ENCODE assay signal across 19 cellular contexts in the genomic region with DNA sequence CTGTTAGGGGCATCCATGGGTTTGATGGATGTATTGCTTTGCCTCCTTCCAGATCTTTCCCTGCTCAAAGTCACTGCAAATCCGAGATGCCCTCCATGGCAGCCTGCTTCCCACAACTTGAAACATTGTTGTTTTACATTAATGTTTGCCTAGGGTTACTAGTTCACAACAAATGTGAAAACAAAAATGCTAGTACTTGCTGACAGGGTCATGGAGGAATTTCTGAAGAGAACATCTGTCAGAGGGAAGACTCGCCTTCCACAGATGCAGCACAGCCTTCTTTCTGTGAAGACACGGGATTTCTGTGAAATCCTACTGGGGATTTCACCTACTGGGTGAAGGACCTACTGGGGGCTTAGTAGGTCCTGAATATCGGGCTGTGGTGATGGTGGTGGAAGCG.
"Had no signal": no experiment of that assay in that cellular context is flagged by ENCODE, and none has a peak within 500 bp of the region (broad histone marks: within the 10 kb centered on the region; RNA-seq: fewer than 3 reads in every experiment).

No MANE protein-coding gene starts in this region.

- H3K9me3 Mint-ChIP-seq: activated CD4-positive, alpha-beta T cell treated with anti-CD3 and anti-CD28 coated beads, Interleukin-2, amount 10 ng/mL, durations not matched to agents 7 days and 5 days; central memory CD8-positive, alpha-beta T cell had no signal

- H3K9me3 ChIP-seq: gastroesophageal sphincter, vagina had no signal

- H3K4me3 Mint-ChIP-seq: activated CD4-positive, alpha-beta T cell treated with anti-CD3 and anti-CD28 coated beads, Interleukin-2, amount 10 ng/mL, durations not matched to agents 7 days and 5 days; activated naive CD8-positive, alpha-beta T cell; brain; central memory CD8-positive, alpha-beta T cell; dendritic cell treated with granulocyte-macrophage colony-stimulating factor and Interleukin-4, amounts not matched to agents 40 ng/mL and 50 ng/mL, for 4 days; memory B cell; neural crest cell; stimulated activated naive B cell treated with anti-CD40 and anti-IgM and Interleukin-4, amounts not matched to agents 10 μg/mL and 1 μg/mL and 100 μg/mL, for 72 hours had no signal

- H3K36me3 ChIP-seq: gastroesophageal sphincter, heart right ventricle, tibial nerve, vagina had no signal

- H3K27ac Mint-ChIP-seq: activated CD4-positive, alpha-beta T cell treated with anti-CD3 and anti-CD28 coated beads, Interleukin-2, amount 10 ng/mL, durations not matched to agents 7 days and 5 days; activated naive CD8-positive, alpha-beta T cell; brain; memory B cell; stimulated activated naive B cell treated with anti-CD40 and anti-IgM and Interleukin-4, amounts not matched to agents 10 μg/mL and 1 μg/mL and 100 μg/mL, for 72 hours had no signal

- H3K27me3 ChIP-seq: gastroesophageal sphincter, heart right ventricle, tibial nerve, vagina had no signal

- H3K4me3 ChIP-seq: gastroesophageal sphincter, heart right ventricle, tibial nerve, vagina had no signal

- H3K4me1 ChIP-seq: vagina had no signal

- H3K36me3 Mint-ChIP-seq: brain, memory B cell had no signal

- DNase-seq: activated CD4-positive, alpha-beta T cell treated with anti-CD3 and anti-CD28 coated beads, Interleukin-2, amount 10 ng/mL, durations not matched to agents 7 days and 5 days; activated CD8-positive, alpha-beta memory T cell treated with anti-CD3 and anti-CD28 coated beads, Interleukin-2, amount 50 U/mL, for 48 hours; activated gamma-delta T cell treated with Interleukin-2 at 50 U/mL for 16 hours; amygdala; effector memory CD4-positive, alpha-beta T cell; heart right ventricle; islet precursor cell; stimulated activated CD4-positive, alpha-beta T cell treated with anti-CD3 and anti-CD28 coated beads, Interleukin-4, amount 100 ng/mL, for 1 hour; stimulated activated naive B cell treated with anti-CD40 and anti-IgM and Interleukin-4, amounts not matched to agents 10 μg/mL and 1 μg/mL and 100 μg/mL, for 72 hours had no signal

- H3K4me1 Mint-ChIP-seq: activated CD4-positive, alpha-beta T cell treated with anti-CD3 and anti-CD28 coated beads, Interleukin-2, amount 10 ng/mL, durations not matched to agents 7 days and 5 days; central memory CD8-positive, alpha-beta T cell; stimulated activated naive B cell treated with anti-CD40 and anti-IgM and Interleukin-4, amounts not matched to agents 10 μg/mL and 1 μg/mL and 100 μg/mL, for 72 hours had no signal

- ATAC-seq: gastroesophageal sphincter; heart right ventricle; stimulated activated naive B cell treated with anti-CD40 and anti-IgM and Interleukin-4, amounts not matched to agents 10 μg/mL and 1 μg/mL and 100 μg/mL, for 72 hours had no signal

- H3K27ac ChIP-seq: epithelial cell of prostate, gastroesophageal sphincter, heart right ventricle, tibial nerve, vagina had no signal
